ENCODE assay signal across 1 cellular context in genomic region chr16:21599158-21599993, GRCh38.
TF ChIP-seq lines count a peak whose summit lies in the region.

Gene METTL9 (plus strand): TSS chr16:21599577. CDS start chr16:21599734, 157 bp downstream.

TF ChIP-seq in HepG2, 621 proteins besides CTCF, POLR2A, EP300 and RAD21 (continued from another document):
- TF ChIP-seq TFDP1 (CRISPR knock-in tag; IDR thresholded peaks at IDR 0.05; ENCODE audit: borderline replicate concordance) (peak; percentile 94), ZNF720 (CRISPR knock-in tag; IDR thresholded peaks at IDR 0.05) (no peak), FIP1L1 (IDR thresholded peaks at IDR 0.05; ENCODE audit: borderline replicate concordance, insufficient read depth, low read depth, low read length) (peak; percentile 98; the same call in 1 of the 2 replicates), ATF6 (CRISPR knock-in tag; conservative IDR thresholded peaks at IDR 0.05) (peak; percentile 93; the same call in 1 of the 2 replicates), RBM39 (IDR thresholded peaks at IDR 0.05; ENCODE audit: low read depth, low read length, poor library complexity, severe bottlenecking) (peak; percentile 99), KAT7 (CRISPR knock-in tag; IDR thresholded peaks at IDR 0.05; ENCODE audit: borderline replicate concordance) (peak; percentile 100; the same call in 1 of the 2 replicates), PREB (CRISPR knock-in tag; IDR thresholded peaks at IDR 0.05) (no peak), ZNF274 (CRISPR knock-in tag; IDR thresholded peaks at IDR 0.05) (peak; percentile 98), RELA (CRISPR knock-in tag; IDR thresholded peaks at IDR 0.05) (peak; percentile 94), CREB1 (IDR thresholded peaks at IDR 0.05) (peak; percentile 89), CREB1 (CRISPR knock-in tag; IDR thresholded peaks at IDR 0.05) (peak; percentile 33; the same call in 1 of the 2 replicates), RBFOX2 (IDR thresholded peaks at IDR 0.05; ENCODE audit: low read depth, low read length) (peak; percentile 99), CBX5 (CRISPR knock-in tag; IDR thresholded peaks at IDR 0.05; ENCODE audit: borderline replicate concordance) (peak; percentile 99), ERF (CRISPR knock-in tag; IDR thresholded peaks at IDR 0.05) (peak; percentile 100), TERF1 (CRISPR knock-in tag; IDR thresholded peaks at IDR 0.05) (no peak), ZNF619 (CRISPR knock-in tag; IDR thresholded peaks at IDR 0.05) (peak; percentile 95; the same call in 1 of the 2 replicates), HDAC6 (IDR thresholded peaks at IDR 0.05; ENCODE audit: low read depth, low read length) (no peak), AKNA (CRISPR knock-in tag; IDR thresholded peaks at IDR 0.05; ENCODE audit: borderline replicate concordance) (no peak), PATZ1 (CRISPR knock-in tag; IDR thresholded peaks at IDR 0.05) (peak; percentile 97), GABPA (IDR thresholded peaks at IDR 0.05; ENCODE audit: low read depth, low read length) (peak; percentile 98), GABPA (CRISPR knock-in tag; IDR thresholded peaks at IDR 0.05; ENCODE audit: low read depth) (peak; percentile 94), ZNF256 (CRISPR knock-in tag; conservative IDR thresholded peaks at IDR 0.05) (0 out of 2 replicates have a peak, but pooled peaks have one; percentile 69), NR1H2 (CRISPR knock-in tag; IDR thresholded peaks at IDR 0.05; ENCODE audit: borderline replicate concordance, low read depth) (peak; percentile 96; the same call in 1 of the 2 replicates), SMAD3 (CRISPR knock-in tag; IDR thresholded peaks at IDR 0.05) (peak; percentile 98), ZGPAT (CRISPR knock-in tag; IDR thresholded peaks at IDR 0.05) (peak; percentile 100), ZNF501 (CRISPR knock-in tag; IDR thresholded peaks at IDR 0.05) (peak; percentile 93), ZNF124 (CRISPR knock-in tag; IDR thresholded peaks at IDR 0.05) (peak; percentile 99), ZNF644 (CRISPR knock-in tag; IDR thresholded peaks at IDR 0.05; ENCODE audit: low read depth) (no peak), ZBTB3 (CRISPR knock-in tag; IDR thresholded peaks at IDR 0.05; ENCODE audit: borderline replicate concordance, low read depth) (no peak; the same call in 1 of the 2 replicates), MAX (IDR thresholded peaks at IDR 0.05) (peak; percentile 93), TFE3 (CRISPR knock-in tag; IDR thresholded peaks at IDR 0.05) (peak; percentile 85), ZIK1 (CRISPR knock-in tag; IDR thresholded peaks at IDR 0.05; ENCODE audit: borderline replicate concordance, low read depth) (peak; percentile 97), RFX1 (IDR thresholded peaks at IDR 0.05) (no peak), PCBP1 (IDR thresholded peaks at IDR 0.05; ENCODE audit: borderline replicate concordance, low read depth, low read length) (peak; percentile 98), GLI4 (CRISPR knock-in tag; IDR thresholded peaks at IDR 0.05; ENCODE audit: borderline replicate concordance) (peak; percentile 98), ZNF800 (CRISPR knock-in tag; IDR thresholded peaks at IDR 0.05) (peak; percentile 70; the same call in 1 of the 2 replicates), ZNF605 (CRISPR knock-in tag; IDR thresholded peaks at IDR 0.05) (peak; percentile 99), ARID2 (CRISPR knock-in tag; IDR thresholded peaks at IDR 0.05; ENCODE audit: borderline replicate concordance) (peak; percentile 99), ZSCAN30 (CRISPR knock-in tag; IDR thresholded peaks at IDR 0.05) (no peak), ZNF709 (CRISPR knock-in tag; IDR thresholded peaks at IDR 0.05) (peak; percentile 95; the same call in 1 of the 2 replicates), ZSCAN12 (CRISPR knock-in tag; IDR thresholded peaks at IDR 0.05) (no peak), GATA4 (IDR thresholded peaks at IDR 0.05; ENCODE audit: borderline replicate concordance, low read depth) (peak; percentile 87; the same call in 1 of the 2 replicates)
